ENCODE assay signal across 6 cellular contexts in genomic region chr16:546909-547770, GRCh38. TPM values are rescaled to one million over a fixed set of nuclear protein-coding genes. Genes with fewer than 3 reads are reported as not detected.
A peak's percentile ranks its signal among the peaks of the same experiment; 100 is the strongest.
DNase-seq lines count a peak whose midpoint lies in the region; ATAC-seq and TF ChIP-seq lines count a peak whose summit lies in the region.

No MANE protein-coding gene starts in this region.

- no peaks in the 10 kb centered on the region for H3K9me3 Mint-ChIP-seq in activated CD8-positive, alpha-beta T cell treated with anti-CD3 and anti-CD28 coated beads for 36 hours

- H3K4me3 ChIP-seq in H7 (ENCODE audit: insufficient read depth, low read depth, low read length) (no peak overlapping the region), upper lobe of right lung (no peak overlapping the region)

- no peaks in the 10 kb centered on the region for H3K27me3 Mint-ChIP-seq in activated CD8-positive, alpha-beta T cell treated with anti-CD3 and anti-CD28 coated beads for 36 hours

- no peaks in the 10 kb centered on the region for H3K4me1 ChIP-seq in upper lobe of right lung

- H3K4me3 Mint-ChIP-seq in activated CD8-positive, alpha-beta T cell treated with anti-CD3 and anti-CD28 coated beads for 36 hours = no peak overlapping the region

- H3K4me1 Mint-ChIP-seq in activated CD8-positive, alpha-beta T cell treated with anti-CD3 and anti-CD28 coated beads for 36 hours (ENCODE audit: low read depth) = no peaks in the 10 kb centered on the region

- no peak overlapping the region for H3K27ac Mint-ChIP-seq in activated CD8-positive, alpha-beta T cell treated with anti-CD3 and anti-CD28 coated beads for 36 hours

- H3K36me3 ChIP-seq in H7 (replicated peaks; ENCODE audit: control insufficient read depth, insufficient read depth, low read length) (no peaks in the 10 kb centered on the region), upper lobe of right lung (peaks cover 23% of the 10 kb centered on the region)

- DNase-seq in H7 (peak; percentile 93), iPS-NIHi7 (ENCODE audit: extremely low spot score) (peak; percentile 79), upper lobe of right lung (peak; percentile 85), NCI-H69 (lab: John Stamatoyannopoulos, UW) (no peak)
- DNase-seq in activated CD8-positive, alpha-beta T cell treated with anti-CD3 and anti-CD28 coated beads for 36 hours = peak; percentile 56

- intact Hi-C loops in activated CD8-positive, alpha-beta T cell treated with anti-CD3 and anti-CD28 coated beads for 36 hours (cut with micrococcal nuclease) = no loop called here
- intact Hi-C loops in upper lobe of right lung (cut with DNase I) = no loop called here

- POLR2A ChIA-PET in activated CD8-positive, alpha-beta T cell treated with anti-CD3 and anti-CD28 coated beads for 36 hours (lab: Charles Lee) = interaction anchor here (1.1 kb wide), 1 partner anchor 19 kb away, joined by 3 read pairs; no protein-coding TSS in a partner anchor

- CTCF ChIA-PET in activated CD8-positive, alpha-beta T cell treated with anti-CD3 and anti-CD28 coated beads for 36 hours (lab: Charles Lee) = interaction anchor here (1.9 kb wide), 1 partner anchor 19 kb away, joined by 5 read pairs; the partner anchor contains the start of gene CAPN15

- H3K36me3 Mint-ChIP-seq in activated CD8-positive, alpha-beta T cell treated with anti-CD3 and anti-CD28 coated beads for 36 hours (ENCODE audit: low read depth) = peaks cover 4% of the 10 kb centered on the region

- H3K27ac ChIP-seq in upper lobe of right lung = no peak overlapping the region

- no peak for TF ChIP-seq CTCF in activated CD8-positive, alpha-beta T cell treated with anti-CD3 and anti-CD28 coated beads for 36 hours (IDR thresholded peaks at IDR 0.05)
- peak; percentile 37 for TF ChIP-seq CTCF in upper lobe of right lung (IDR thresholded peaks at IDR 0.05)

- peak; percentile 65 for ATAC-seq in activated CD8-positive, alpha-beta T cell treated with anti-CD3 and anti-CD28 coated beads for 36 hours
- peak; percentile 80 for ATAC-seq in upper lobe of right lung
- no peak for ATAC-seq in GM19452 (IDR thresholded peaks at IDR 0.05; ENCODE audit: unreplicated experiment)

- H3K27me3 ChIP-seq in H7 (ENCODE audit: control insufficient read depth, insufficient read depth, low read length) (no peaks in the 10 kb centered on the region), upper lobe of right lung (no peaks in the 10 kb centered on the region)

- no peaks in the 10 kb centered on the region for H3K9me3 ChIP-seq in upper lobe of right lung

RNA-seq across cellular contexts. Expression of gene PRR35, which starts 13.1 kb away (rescaled TPM):
- 0.28 and 0.85 TPM in 2 replicates for total RNA-seq in H7 (2014; rRNA removed; shearing (Covaris generic))
- total RNA-seq in activated CD8-positive, alpha-beta T cell treated with anti-CD3 and anti-CD28 coated beads for 36 hours = not detected
- not detected for total RNA-seq in upper lobe of right lung

RNA-seq across cellular contexts. Expression of gene CAPN15, which starts 19.6 kb away (rescaled TPM):
- 80.6 and 87.5 TPM in 2 replicates for total RNA-seq in H7 (2014; rRNA removed; shearing (Covaris generic))
- 10 to 100 TPM; 76.4 to 81.2 TPM for total RNA-seq in activated CD8-positive, alpha-beta T cell treated with anti-CD3 and anti-CD28 coated beads for 36 hours
- 45.2 TPM for total RNA-seq in upper lobe of right lung

RNA-seq across cellular contexts. Expression of gene NHLRC4, which starts 19.7 kb away (rescaled TPM):
- 1.1 TPM in 2 replicates for total RNA-seq in H7 (2014; rRNA removed; shearing (Covaris generic))
- under 1 TPM; 0.41 to 0.72 TPM for total RNA-seq in activated CD8-positive, alpha-beta T cell treated with anti-CD3 and anti-CD28 coated beads for 36 hours
- total RNA-seq in upper lobe of right lung = 0.98 TPM

RNA-seq across cellular contexts. Expression of gene PIGQ, which starts 22.6 kb away (rescaled TPM):
- 42.2 and 44.6 TPM in 2 replicates for total RNA-seq in H7 (2014; rRNA removed; shearing (Covaris generic))
- total RNA-seq in activated CD8-positive, alpha-beta T cell treated with anti-CD3 and anti-CD28 coated beads for 36 hours = 10 to 100 TPM; 18.5 to 18.6 TPM
- total RNA-seq in upper lobe of right lung = 59.4 TPM

RNA-seq across cellular contexts. Expression of gene RAB40C, which starts 42.7 kb away (rescaled TPM):
- 26.3 and 26.4 TPM in 2 replicates for total RNA-seq in H7 (2014; rRNA removed; shearing (Covaris generic))
- total RNA-seq in activated CD8-positive, alpha-beta T cell treated with anti-CD3 and anti-CD28 coated beads for 36 hours = 1 to 10 TPM; 8.1 to 8.8 TPM
- total RNA-seq in upper lobe of right lung = 47.6 TPM
